ENCODE assay signal across 28 cellular contexts in genomic region chr6:140931581-140931980, GRCh38.
"Had no signal": no experiment of that assay in that cellular context is flagged by ENCODE, and none has a peak within 500 bp of the region (broad histone marks: within the 10 kb centered on the region; RNA-seq: fewer than 3 reads in every experiment).

No MANE protein-coding gene starts in this region.

- ATAC-seq: activated CD4-positive, alpha-beta T cell treated with anti-CD3 and anti-CD28 coated beads for 36 hours; activated CD8-positive, alpha-beta T cell treated with anti-CD3 and anti-CD28 coated beads for 36 hours; activated naive CD8-positive, alpha-beta T cell treated with anti-CD3 and anti-CD28 coated beads, Interleukin-2, amount 50 U/mL, for 24 hours; foreskin keratinocyte; gastrocnemius medialis; heart left ventricle had no signal

- H3K4me1 ChIP-seq: adrenal gland, ascending aorta, breast epithelium, colonic mucosa, esophagus squamous epithelium, foreskin keratinocyte, gastrocnemius medialis, heart left ventricle had no signal

- H3K27ac ChIP-seq: adrenal gland, ascending aorta, breast epithelium, cardiac muscle cell, colonic mucosa, epithelial cell of prostate, esophagus squamous epithelium, foreskin keratinocyte, gastrocnemius medialis, heart left ventricle had no signal

- H3K4me3 ChIP-seq: adrenal gland, ascending aorta, breast epithelium, cardiac muscle cell, colonic mucosa, esophagus squamous epithelium, gastrocnemius medialis, heart left ventricle had no signal

- H3K27me3 ChIP-seq: adrenal gland, ascending aorta, breast epithelium, cardiac muscle cell, colonic mucosa, esophagus squamous epithelium, foreskin keratinocyte, gastrocnemius medialis, heart left ventricle had no signal

- H3K9me3 ChIP-seq: adrenal gland, ascending aorta, breast epithelium, colonic mucosa, esophagus squamous epithelium, gastrocnemius medialis, heart left ventricle had no signal

- DNase-seq: activated CD4-positive, alpha-beta T cell treated with anti-CD3 and anti-CD28 coated beads for 36 hours; activated CD4-positive, alpha-beta T cell treated with anti-CD3 and anti-CD28 coated beads, Interleukin-2, amount 50 U/mL, for 1 hour; activated CD4-positive, alpha-beta T cell treated with anti-CD3 and anti-CD28 coated beads, Interleukin-2, amount 50 U/mL, for 48 hours; activated CD4-positive, CD25-positive, alpha-beta regulatory T cell; activated CD4-positive, CD25-positive, alpha-beta regulatory T cell treated with anti-CD3 and anti-CD28 coated beads, Interleukin-2, amount 50 U/mL, for 72 hours; activated CD8-positive, alpha-beta memory T cell treated with anti-CD3 and anti-CD28 coated beads for 24 hours; activated CD8-positive, alpha-beta T cell treated with anti-CD3 and anti-CD28 coated beads for 36 hours; activated effector memory CD4-positive, alpha-beta T cell treated with anti-CD3 and anti-CD28 coated beads, Interleukin-2, amount 50 U/mL, for 16 hours; activated naive CD4-positive, alpha-beta T cell treated with anti-CD3 and anti-CD28 coated beads for 36 hours; activated naive CD8-positive, alpha-beta T cell treated with anti-CD3 and anti-CD28 coated beads for 36 hours; activated naive CD8-positive, alpha-beta T cell treated with anti-CD3 and anti-CD28 coated beads, Interleukin-2, amount 50 U/mL, for 24 hours; activated T-cell treated with anti-CD3 and anti-CD28 coated beads, Interleukin-2, amount 50 U/mL, for 1 hour; activated T-cell treated with anti-CD3 and anti-CD28 coated beads, Interleukin-2, amount 50 U/mL, for 48 hours; adrenal gland; central memory CD4-positive, alpha-beta T cell; cerebellar nuclear complex; colonic mucosa; effector CD8-positive, alpha-beta T cell; esophagus squamous epithelium; foreskin keratinocyte; gastrocnemius medialis; glutamatergic neuron; heart left ventricle; T-helper 2 cell had no signal

- H3K36me3 ChIP-seq: adrenal gland, ascending aorta, breast epithelium, cardiac muscle cell, colonic mucosa, esophagus squamous epithelium, gastrocnemius medialis, heart left ventricle had no signal
